In the genomic region with DNA sequence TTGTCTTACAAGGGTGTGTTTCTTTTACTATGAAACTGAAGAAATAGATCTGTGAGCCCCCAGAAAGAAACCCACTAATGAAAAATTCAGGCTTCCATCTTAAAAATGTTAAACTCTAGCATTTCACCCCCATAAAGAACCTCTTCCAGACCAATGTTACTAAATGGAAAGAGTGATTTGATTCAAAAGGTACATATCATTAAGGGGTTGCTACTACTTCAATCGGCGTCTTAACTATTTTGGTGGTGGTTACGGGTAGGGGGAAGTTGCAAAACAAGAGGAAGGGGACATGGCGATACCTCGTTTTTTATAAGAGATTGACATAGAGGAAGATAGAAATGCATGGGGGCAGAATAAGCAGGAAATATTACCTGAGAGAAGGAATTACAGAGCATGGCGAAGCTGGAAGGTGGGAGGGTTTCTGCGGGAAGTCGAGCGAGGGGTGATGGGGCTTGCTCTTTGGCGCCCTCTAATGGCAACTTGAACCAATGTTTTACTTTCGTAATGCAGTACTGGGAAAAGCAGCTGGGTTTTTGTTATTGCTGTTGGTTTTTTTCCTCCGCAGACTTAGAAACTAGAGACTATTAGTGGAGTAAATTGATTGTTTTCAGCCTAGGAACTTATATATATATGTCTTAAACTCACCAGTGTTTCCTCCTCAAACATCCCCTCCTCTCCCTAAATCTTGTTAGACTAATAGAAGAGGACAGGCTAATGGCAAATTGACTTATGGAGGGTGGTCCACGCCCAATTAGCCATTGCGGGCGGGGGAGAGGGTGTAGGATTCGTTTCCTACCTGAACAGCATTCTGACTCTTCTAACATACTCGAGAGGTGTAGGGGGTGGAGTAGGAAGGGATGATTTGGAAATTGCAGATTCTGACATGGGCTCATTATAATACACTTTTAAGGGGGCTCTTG, we compare ENCODE assay signal across 8 cellular contexts. TPM values are rescaled to one million over a fixed set of nuclear protein-coding genes. Genes with fewer than 3 reads are reported as not detected.
DNase-seq lines count a peak whose midpoint lies in the region; ATAC-seq, FAIRE-seq and TF ChIP-seq lines count a peak whose summit lies in the region.

No MANE protein-coding gene starts in this region.

- H3K27ac ChIP-seq in HCT116 (ENCODE audit: low read depth, low read length) (no peak overlapping the region), PC-9 (no peak overlapping the region), GM12878 (ENCODE audit: control insufficient read depth, insufficient read depth) (no peak overlapping the region), iPS-20b (ENCODE audit: low read length) (no peak overlapping the region), skeletal muscle tissue (ENCODE audit: low read depth, low read length) (no peak overlapping the region)

- H3K4me2 ChIP-seq in HCT116 (ENCODE audit: low read length) (peak overlapping the region; percentile 81), PC-9 (peak overlapping the region; percentile 69), GM12878 (ENCODE audit: control insufficient read depth, insufficient read depth) (peak overlapping the region; percentile 15)

- H3K4me1 ChIP-seq in HCT116 (ENCODE audit: control insufficient read depth in 1 of 2, insufficient read depth in 2 of 2, low read length in 2 of 2) (peaks cover 0 to 9% of the 10 kb centered on the region in 2 experiments; a peak in 2 of 4 replicates), PC-9 (replicated peaks; ENCODE audit: insufficient read depth) (peaks cover 5% of the 10 kb centered on the region; the same call in 1 of the 2 replicates), GM12878 (ENCODE audit: control insufficient read depth, insufficient read depth, low read length) (no peaks in the 10 kb centered on the region), iPS-20b (ENCODE audit: insufficient read depth, low read length) (peaks cover 51% of the 10 kb centered on the region), skeletal muscle tissue (ENCODE audit: control insufficient read depth in 3 of 3, insufficient read depth in 3 of 3, low read length in 3 of 3) (peaks cover 19 to 23% (median 20%) of the 10 kb centered on the region in 3 donors)

- intact Hi-C loops in HCT116 (cut with micrococcal nuclease): loop anchor here (1.0 to 10.0 kb wide), 5 partner anchors 374 to 1008 kb away; no protein-coding TSS in a partner anchor
- intact Hi-C loops in PC-9 (cut with micrococcal nuclease; ENCODE audit: unreplicated experiment): loop anchor here (1.0 to 5.0 kb wide), 4 partner anchors 374 to 1008 kb away; no protein-coding TSS in a partner anchor
- intact Hi-C loops in GM12878 (cut with micrococcal nuclease; ENCODE audit: unreplicated experiment): loop anchor here (1.0 to 10.0 kb wide), 5 partner anchors 234 to 896 kb away; a partner anchor contains a TSS

- DNase-seq in SIG-M5 treated with dmso at 0.1 percent for 504 hours (lab: John Stamatoyannopoulos, UW; ENCODE audit: unreplicated experiment) (peak; percentile 75), SIG-M5 (lab: John Stamatoyannopoulos, UW) (no peak), HCT116 (ENCODE audit: low read depth, low spot score) (peak; percentile 69), Kasumi-1 (lab: John Stamatoyannopoulos, UW) (peak; percentile 74 to 83), PC-9 (peak; percentile 50 to 75), GM12878 (ENCODE audit: low read depth, low spot score) (peak; percentile 21)

- no peak for TF ChIP-seq POLR2A in HCT116 (IDR thresholded peaks at IDR 0.05; ENCODE audit: borderline replicate concordance, extremely low read depth, insufficient read depth, insufficient read length)
- no peak for TF ChIP-seq POLR2A in GM12878 (IDR thresholded peaks at IDR 0.05; ENCODE audit: low read depth, low read length)

- TF ChIP-seq CTCF in HCT116 (IDR thresholded peaks at IDR 0.05 in 2 of 3, conservative IDR thresholded peaks at IDR 0.05 in 1 of 3; ENCODE audit: borderline replicate concordance in 1 of 3, insufficient read depth in 1 of 3, low read depth in 2 of 3, low read length in 2 of 3) (peak; percentile 67 to 83 (median 81)), PC-9 (conservative IDR thresholded peaks at IDR 0.05) (peak; percentile 96), GM12878 (IDR thresholded peaks at IDR 0.05 in 2 of 3, conservative IDR thresholded peaks at IDR 0.05 in 1 of 3; ENCODE audit: control insufficient read depth in 2 of 3, extremely low read depth in 1 of 3, insufficient read depth in 1 of 3, low read depth in 3 of 3, low read length in 3 of 3) (peak; percentile 82 to 86 (median 85))

- POLR2A ChIA-PET in HCT116 (lab: Charles Lee): interaction anchor here (1.0 kb wide), 1 partner anchor 136 kb away, joined by 3 read pairs; no protein-coding TSS in a partner anchor
- POLR2A ChIA-PET in PC-9 (lab: Charles Lee; ENCODE audit: unreplicated experiment): no interaction called here
- POLR2A ChIA-PET in GM12878 (lab: Charles Lee): no interaction called here

- no peaks in the 10 kb centered on the region for H3K79me2 ChIP-seq in HCT116 (ENCODE audit: insufficient read depth, low read length)
- no peaks in the 10 kb centered on the region for H3K79me2 ChIP-seq in PC-9 (ENCODE audit: low read depth)
- H3K79me2 ChIP-seq in GM12878 (ENCODE audit: control insufficient read depth, insufficient read depth, low read length): no peaks in the 10 kb centered on the region

- 7% methylated on average over 17 of the region's 17 CpGs for WGBS in GM12878 (ENCODE audit: insufficient coverage, insufficient replicate concordance, low lambda C conversion rate, missing lambda C conversion rate)

- H3K9me3 ChIP-seq in HCT116 (ENCODE audit: control insufficient read depth in 1 of 2, insufficient read depth in 1 of 2, low read depth in 1 of 2, low read length in 2 of 2) (no peaks in the 10 kb centered on the region), PC-9 (ENCODE audit: insufficient read depth, low read depth) (no peaks in the 10 kb centered on the region), GM12878 (replicated peaks; ENCODE audit: control insufficient read depth, insufficient read depth, low read length) (no peaks in the 10 kb centered on the region), iPS-20b (ENCODE audit: insufficient read depth, low read depth, low read length) (no peaks in the 10 kb centered on the region), skeletal muscle tissue (ENCODE audit: control insufficient read depth in 3 of 3, low read length in 3 of 3) (no peaks in the 10 kb centered on the region)

- no peaks in the 10 kb centered on the region; the same call in 1 of the 2 replicates for H3K27me3 ChIP-seq in HCT116 (ENCODE audit: insufficient read depth, low read length)
- peaks cover 29% of the 10 kb centered on the region; the same call in 1 of the 2 replicates for H3K27me3 ChIP-seq in PC-9 (ENCODE audit: insufficient read depth, low read depth)
- peaks cover 10 to 25% of the 10 kb centered on the region in 2 experiments for H3K27me3 ChIP-seq in GM12878 (replicated peaks in 1 of 2; ENCODE audit: control insufficient read depth in 2 of 2, insufficient read depth in 2 of 2, low read length in 1 of 2)
- peaks cover 80% of the 10 kb centered on the region for H3K27me3 ChIP-seq in iPS-20b (ENCODE audit: insufficient read depth, low read length)
- peaks cover 89 to 96% (median 91%) of the 10 kb centered on the region in 3 donors for H3K27me3 ChIP-seq in skeletal muscle tissue (ENCODE audit: control insufficient read depth in 3 of 3, insufficient read depth in 3 of 3, low read length in 3 of 3)

- peak overlapping the region; percentile 30 to 51 for H3K4me3 ChIP-seq in HCT116 (replicated peaks in 1 of 2; ENCODE audit: low read depth in 1 of 2, low read length in 2 of 2)
- H3K4me3 ChIP-seq in PC-9: peak overlapping the region; percentile 29; the same call in 1 of the 2 replicates
- no peak overlapping the region for H3K4me3 ChIP-seq in GM12878
- peak overlapping the region; percentile 54; the same call in 1 of the 2 replicates for H3K4me3 ChIP-seq in iPS-20b (ENCODE audit: low read length)
- H3K4me3 ChIP-seq in skeletal muscle tissue (ENCODE audit: low read length in 3 of 3): peak overlapping the region; percentile 1 to 58 (median 50)

- H3K9ac ChIP-seq in HCT116 (ENCODE audit: low read length) (no peak overlapping the region), GM12878 (ENCODE audit: control insufficient read depth, insufficient read depth, low read length) (no peak overlapping the region), iPS-20b (ENCODE audit: low read depth, low read length) (peak overlapping the region; percentile 3; the same call in 1 of the 2 replicates), skeletal muscle tissue (ENCODE audit: low read depth in 1 of 3, low read length in 3 of 3) (no peak overlapping the region)

- TF ChIP-seq EP300 in GM12878 (IDR thresholded peaks at IDR 0.05; ENCODE audit: borderline replicate concordance in 1 of 2, control insufficient read depth in 1 of 2, low read depth in 2 of 2, low read length in 2 of 2): no peak

- TF ChIP-seq RAD21 in HCT116 (IDR thresholded peaks at IDR 0.05; ENCODE audit: low read depth): peak; percentile 70
- peak; percentile 49 for TF ChIP-seq RAD21 in GM12878 (IDR thresholded peaks at IDR 0.05; ENCODE audit: insufficient read depth, low read depth, low read length)

- H4K20me1 ChIP-seq in HCT116 (ENCODE audit: insufficient read depth) (no peaks in the 10 kb centered on the region), PC-9 (ENCODE audit: insufficient read depth) (no peaks in the 10 kb centered on the region), GM12878 (ENCODE audit: control insufficient read depth, insufficient read depth) (no peaks in the 10 kb centered on the region; the same call in 1 of the 2 replicates)

- SMC1A ChIA-PET in GM12878 (lab: Charles Lee; ENCODE audit: uncharacterized antibody, unreplicated experiment): interaction anchor here (1.1 to 1.8 kb wide), 3 partner anchors 9 to 491 kb away, joined by 4 to 9 read pairs (median 6); no protein-coding TSS in a partner anchor

- H3K36me3 ChIP-seq in HCT116 (ENCODE audit: control insufficient read depth in 1 of 2, insufficient read depth in 2 of 2, low read length in 2 of 2) (no peaks in the 10 kb centered on the region), PC-9 (ENCODE audit: low read depth) (no peaks in the 10 kb centered on the region), GM12878 (ENCODE audit: control insufficient read depth in 2 of 2, insufficient read depth in 2 of 2, low read length in 1 of 2) (no peaks in the 10 kb centered on the region), iPS-20b (ENCODE audit: insufficient read depth, low read depth, low read length) (no peaks in the 10 kb centered on the region), skeletal muscle tissue (ENCODE audit: control insufficient read depth in 3 of 3, insufficient read depth in 3 of 3, low read length in 3 of 3) (no peaks in the 10 kb centered on the region)

- H3F3A ChIP-seq in PC-9 (ENCODE audit: insufficient read depth, low read depth): no peaks in the 10 kb centered on the region; the same call in 1 of the 2 replicates

- no peaks in the 10 kb centered on the region for H3K9me2 ChIP-seq in HCT116 (ENCODE audit: insufficient read depth)
- no peaks in the 10 kb centered on the region for H3K9me2 ChIP-seq in PC-9 (ENCODE audit: insufficient read depth)

- RAD21 ChIA-PET in HCT116 (lab: Charles Lee; ENCODE audit: low non-redundant PET in 1 of 2, low total read pairs in 2 of 2, uncharacterized antibody in 2 of 2, unreplicated experiment in 2 of 2): no interaction called here
- RAD21 ChIA-PET in GM12878 (lab: Charles Lee; ENCODE audit: unreplicated experiment): interaction anchor here (1.0 to 3.6 kb wide), 4 partner anchors 372 to 490 kb away, joined by 3 to 12 read pairs (median 5); no protein-coding TSS in a partner anchor

- BruUV-seq in HCT116 (replicated peaks; lab: Mats Ljungman, UMichigan): no TSS peak
- no TSS peak for BruUV-seq in PC-9 (replicated peaks; lab: Mats Ljungman, UMichigan)
- BruUV-seq in GM12878 (replicated peaks; lab: Mats Ljungman, UMichigan): no TSS peak

- CTCF ChIA-PET in HCT116 (lab: Charles Lee) (interaction anchor here (0.6 to 4.0 kb wide), 26 partner anchors 9 to 926 kb away, joined by 3 to 32 read pairs (median 4); a partner anchor contains a TSS), PC-9 (lab: Charles Lee) (interaction anchor here (0.5 to 1.8 kb wide), 13 partner anchors 27 to 1010 kb away, joined by 3 to 13 read pairs (median 5); no protein-coding TSS in a partner anchor), GM12878 (lab: Yijun Ruan, JAX) (interaction anchor here (0.6 to 3.4 kb wide), 26 partner anchors 9 to 1010 kb away, joined by 3 to 36 read pairs (median 4); no protein-coding TSS in a partner anchor)

- H2AFZ ChIP-seq in HCT116 (ENCODE audit: low read depth, low read length, poor library complexity, severe bottlenecking): peak overlapping the region; percentile 97
- H2AFZ ChIP-seq in PC-9: no peak overlapping the region
- peak overlapping the region; percentile 33 for H2AFZ ChIP-seq in GM12878 (ENCODE audit: control insufficient read depth, low read depth, low read length)

- FAIRE-seq in GM12878 (lab: Jason Lieb, UNC): peak; percentile 76

- in situ Hi-C loops in GM12878 (cut with MboI): loop anchor here (10.0 kb wide), 1 partner anchor 554 kb away; no protein-coding TSS in a partner anchor

- peak; percentile 77 for ATAC-seq in HCT116
- ATAC-seq in GM12878: peak; percentile 83

RNA-seq across cellular contexts. Expression of a gene that starts 11.3 kb away (rescaled TPM):
- total RNA-seq in HCT116 (2021; ENCODE audit: unreplicated experiment) (0.15 TPM), PC-9 (2021) (not detected in 2 replicates), GM12878 (2014; rRNA removed) (not detected in 2 replicates), GM12878 (2014; rRNA removed; fragmentation: Illumina TruSeq; extraction: Trizol) (not detected in 2 replicates), GM12878 (2021) (0.08 and 0.13 TPM in 2 replicates), skeletal muscle tissue (under 0.01 TPM)
- not detected in 2 replicates for polyA plus RNA-seq in HCT116 (2012)
- 0.37 TPM in 1 of 2 replicates, not detected in the other for total RNA-seq in GM12878 (2013; cell fraction: nucleolus; rRNA removed)
- polyA plus RNA-seq in GM12878 (2011; ENCODE audit: low read depth): not detected
- polyA plus RNA-seq in GM12878 (2011; rRNA removed) (0.06 TPM in 1 of 2 replicates, not detected in the other), GM12878 (2014; fragmentation: Illumina TruSeq; extraction: Trizol) (not detected in 2 replicates), GM12878 (2014; fragmentation: Nextera tagmentation; extraction: Ambion mirVana) (not detected), GM12878 (2014; rRNA removed) (0.10 TPM in 1 of 2 replicates, not detected in the other), GM12878 (2016; fragmentation: Nextera tagmentation; extraction: Ambion mirVana) (under 1 TPM; 0.06 to 0.07 TPM)
- polyA plus RNA-seq in GM12878 (2011; cell fraction: cytosol; rRNA removed): 0.05 TPM in 1 of 2 replicates, not detected in the other
- 0.04 and 0.10 TPM in 2 replicates for polyA plus RNA-seq in GM12878 (2011; cell fraction: nucleus; rRNA removed)
- not detected in 2 replicates for polyA plus RNA-seq in GM12878 (2012)
- not detected in 2 replicates for polyA minus RNA-seq in GM12878 (2011; rRNA and poly(A)+ RNA removed)
- not detected in 2 replicates for polyA minus RNA-seq in GM12878 (2011; cell fraction: cytosol; rRNA and poly(A)+ RNA removed)
- polyA minus RNA-seq in GM12878 (2011; cell fraction: nucleus; rRNA and poly(A)+ RNA removed): not detected in 2 replicates

Comparison
In these comparisons a context has a peak if more than half of its experiments do, and no peak if none do; other contexts are left out.
1. H3K4me2 ChIP-seq: peak in every context shown above with its lines; median percentile 81 in HCT116; 69 in PC-9; 15 in GM12878.